In the genomic region with DNA sequence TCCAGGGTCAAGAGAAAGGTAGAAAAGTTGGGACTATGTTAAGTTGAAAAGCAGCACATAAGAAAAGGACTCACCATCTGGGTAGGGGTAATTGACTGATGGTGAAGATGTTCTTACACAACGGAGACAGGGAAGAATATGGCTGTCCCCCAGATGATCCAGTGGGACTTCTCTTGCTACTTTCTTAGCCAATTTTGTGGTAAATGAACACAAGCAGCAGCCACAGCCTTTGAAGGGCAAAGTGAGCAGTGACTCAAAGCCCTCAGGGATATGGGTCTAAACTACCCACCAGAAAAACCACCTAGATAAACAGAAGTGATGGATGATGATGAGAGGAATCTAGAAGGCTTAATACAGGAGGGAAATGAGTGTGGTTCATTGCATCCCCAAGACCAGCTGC, we compare ENCODE assay signal across 26 cellular contexts.
"Had no signal": no experiment of that assay in that cellular context is flagged by ENCODE, and none has a peak within 500 bp of the region (broad histone marks: within the 10 kb centered on the region; RNA-seq: fewer than 3 reads in every experiment).

No MANE protein-coding gene starts in this region.

- H3K36me3 ChIP-seq: left ventricle myocardium inferior, pancreas, prostate gland, suprapubic skin, thoracic aorta, tibial artery, upper lobe of right lung had no signal

- H3K27ac ChIP-seq: hepatocyte, left ventricle myocardium inferior, pancreas, prostate gland, skin epidermis, suprapubic skin, thoracic aorta, tibial artery, upper lobe of right lung had no signal

- ATAC-seq: mucosa of descending colon; naive thymus-derived CD4-positive, alpha-beta T cell; natural killer cell treated with Interleukin-12 subunit alpha and Interleukin-12 subunit beta and Interleukin-15 and Interleukin-18, amount 100 ng/mL, for 72 hours; pancreas; right cardiac atrium; sciatic nerve; upper lobe of right lung had no signal

- DNase-seq: islet precursor cell; left ventricle myocardium inferior; midbrain; mucosa of descending colon; naive thymus-derived CD4-positive, alpha-beta T cell; pancreas; posterior cingulate gyrus; retina; right cardiac atrium; stimulated activated CD4-positive, alpha-beta T cell treated with anti-CD3 and anti-CD28 coated beads, Interleukin-12 subunit alpha, Interleukin-12 subunit beta, amount 100 ng/mL, for 4 hours; stimulated activated CD4-positive, alpha-beta T cell treated with anti-CD3 and anti-CD28 coated beads, Interleukin-15, amount 100 ng/mL, for 24 hours; stimulated activated CD4-positive, alpha-beta T cell treated with anti-CD3 and anti-CD28 coated beads, Interleukin-2, amount 100 ng/mL, for 24 hours; stimulated activated CD4-positive, alpha-beta T cell treated with anti-CD3 and anti-CD28 coated beads, Interleukin-4, amount 100 ng/mL, for 1 hour; stimulated activated naive CD4-positive, alpha-beta T cell; tibial artery; trophoblast cell; upper lobe of right lung had no signal

- H3K4me3 ChIP-seq: hepatocyte, left ventricle myocardium inferior, lung, mucosa of descending colon, pancreas, prostate gland, skin epidermis, suprapubic skin, thoracic aorta, tibial artery, upper lobe of right lung had no signal

- FAIRE-seq: pancreas, urothelium cell line had no signal

- H3K4me2 ChIP-seq: hepatocyte had no signal

- H3K4me1 ChIP-seq: left ventricle myocardium inferior, pancreas, prostate gland, suprapubic skin, tibial artery, upper lobe of right lung had no signal

- H3K27me3 ChIP-seq: hepatocyte, pancreas, suprapubic skin, tibial artery, upper lobe of right lung had no signal

- H3K9me3 ChIP-seq: pancreas, prostate gland, suprapubic skin had no signal
